Comparison of ENCODE assay signal across 24 cellular contexts in genomic region chr3:122955916-122956684, GRCh38.
"Had no signal": no experiment of that assay in that cellular context is flagged by ENCODE, and none has a peak within 500 bp of the region (broad histone marks: within the 10 kb centered on the region; RNA-seq: fewer than 3 reads in every experiment).

No MANE protein-coding gene starts in this region.

- H3K9me3 Mint-ChIP-seq: activated CD4-positive, alpha-beta T cell treated with anti-CD3 and anti-CD28 coated beads, Interleukin-2, amount 10 ng/mL, durations not matched to agents 7 days and 5 days; activated CD8-positive, alpha-beta T cell treated with anti-CD3 and anti-CD28 coated beads for 36 hours; activated naive CD4-positive, alpha-beta T cell treated with anti-CD3 and anti-CD28 coated beads, Interleukin-2, amount 50 U/mL, for 24 hours; central memory CD8-positive, alpha-beta T cell; nephron progenitor cell; stimulated activated naive CD8-positive, alpha-beta T cell treated with anti-CD3 and anti-CD28 coated beads, Interleukin-15, Interleukin-2, amounts not matched to agents 100 ng/mL and 50 ng/mL, for 24 hours had no signal

- ATAC-seq: activated CD8-positive, alpha-beta memory T cell treated with anti-CD3 and anti-CD28 coated beads, Interleukin-2, amount 10 ng/mL, durations not matched to agents 7 days and 5 days; activated CD8-positive, alpha-beta T cell treated with anti-CD3 and anti-CD28 coated beads for 36 hours; left lobe of liver had no signal

- H3K27ac Mint-ChIP-seq: activated CD4-positive, alpha-beta T cell treated with anti-CD3 and anti-CD28 coated beads, Interleukin-2, amount 10 ng/mL, durations not matched to agents 7 days and 5 days; activated CD8-positive, alpha-beta memory T cell treated with anti-CD3 and anti-CD28 coated beads, Interleukin-2, amount 10 ng/mL, durations not matched to agents 7 days and 5 days; activated CD8-positive, alpha-beta T cell treated with anti-CD3 and anti-CD28 coated beads for 36 hours; activated naive CD4-positive, alpha-beta T cell treated with anti-CD3 and anti-CD28 coated beads, Interleukin-2, amount 50 U/mL, for 24 hours; endodermal cell; stimulated activated naive CD8-positive, alpha-beta T cell treated with anti-CD3 and anti-CD28 coated beads, Interleukin-15, Interleukin-2, amounts not matched to agents 100 ng/mL and 50 ng/mL, for 24 hours had no signal

- H3K4me1 Mint-ChIP-seq: activated CD4-positive, alpha-beta T cell treated with anti-CD3 and anti-CD28 coated beads, Interleukin-2, amount 10 ng/mL, durations not matched to agents 7 days and 5 days; activated CD8-positive, alpha-beta memory T cell treated with anti-CD3 and anti-CD28 coated beads, Interleukin-2, amount 10 ng/mL, durations not matched to agents 7 days and 5 days; activated naive CD4-positive, alpha-beta T cell treated with anti-CD3 and anti-CD28 coated beads, Interleukin-2, amount 50 U/mL, for 24 hours; central memory CD8-positive, alpha-beta T cell had no signal

- H3K9me3 ChIP-seq: colonic mucosa, gastroesophageal sphincter, transverse colon, uterus had no signal

- H3K4me1 ChIP-seq: colonic mucosa had no signal

- H3K36me3 ChIP-seq: brain microvascular endothelial cell, colonic mucosa, gastroesophageal sphincter, transverse colon, uterus, WERI-Rb-1 had no signal

- DNase-seq: activated CD4-positive, alpha-beta T cell treated with anti-CD3 and anti-CD28 coated beads, Interleukin-2, amount 10 ng/mL, durations not matched to agents 7 days and 5 days; activated CD4-positive, CD25-positive, alpha-beta regulatory T cell treated with anti-CD3 and anti-CD28 coated beads, Interleukin-2, amount 50 U/mL, for 72 hours; activated CD8-positive, alpha-beta memory T cell treated with anti-CD3 and anti-CD28 coated beads, Interleukin-2, amount 10 ng/mL, durations not matched to agents 7 days and 5 days; activated CD8-positive, alpha-beta T cell treated with anti-CD3 and anti-CD28 coated beads for 36 hours; activated gamma-delta T cell treated with Interleukin-2 at 50 U/mL for 16 hours; activated T-cell treated with anti-CD3 and anti-CD28 coated beads for 4 hours; anterior cingulate cortex; brain microvascular endothelial cell; colonic mucosa; mammary epithelial cell; midbrain; nephron progenitor cell; nucleus accumbens; substantia nigra; T-helper 1 cell; transverse colon; uterus; WERI-Rb-1 had no signal

- H3K4me3 Mint-ChIP-seq: activated CD4-positive, alpha-beta T cell treated with anti-CD3 and anti-CD28 coated beads, Interleukin-2, amount 10 ng/mL, durations not matched to agents 7 days and 5 days; activated CD8-positive, alpha-beta memory T cell treated with anti-CD3 and anti-CD28 coated beads, Interleukin-2, amount 10 ng/mL, durations not matched to agents 7 days and 5 days; activated CD8-positive, alpha-beta T cell treated with anti-CD3 and anti-CD28 coated beads for 36 hours; activated naive CD4-positive, alpha-beta T cell treated with anti-CD3 and anti-CD28 coated beads, Interleukin-2, amount 50 U/mL, for 24 hours; central memory CD8-positive, alpha-beta T cell; endodermal cell; nephron progenitor cell; stimulated activated naive CD8-positive, alpha-beta T cell treated with anti-CD3 and anti-CD28 coated beads, Interleukin-15, Interleukin-2, amounts not matched to agents 100 ng/mL and 50 ng/mL, for 24 hours had no signal

- H3K36me3 Mint-ChIP-seq: activated CD8-positive, alpha-beta memory T cell treated with anti-CD3 and anti-CD28 coated beads, Interleukin-2, amount 10 ng/mL, durations not matched to agents 7 days and 5 days; activated naive CD4-positive, alpha-beta T cell treated with anti-CD3 and anti-CD28 coated beads, Interleukin-2, amount 50 U/mL, for 24 hours had no signal

- H3K27ac ChIP-seq: brain microvascular endothelial cell, colonic mucosa, WERI-Rb-1 had no signal

- H3K4me3 ChIP-seq: colonic mucosa, gastroesophageal sphincter, transverse colon, uterus had no signal

- H3K27me3 ChIP-seq: brain microvascular endothelial cell, colonic mucosa, gastroesophageal sphincter, transverse colon, uterus had no signal
